28 cellular contexts compared by ENCODE assay signal in the genomic region with DNA sequence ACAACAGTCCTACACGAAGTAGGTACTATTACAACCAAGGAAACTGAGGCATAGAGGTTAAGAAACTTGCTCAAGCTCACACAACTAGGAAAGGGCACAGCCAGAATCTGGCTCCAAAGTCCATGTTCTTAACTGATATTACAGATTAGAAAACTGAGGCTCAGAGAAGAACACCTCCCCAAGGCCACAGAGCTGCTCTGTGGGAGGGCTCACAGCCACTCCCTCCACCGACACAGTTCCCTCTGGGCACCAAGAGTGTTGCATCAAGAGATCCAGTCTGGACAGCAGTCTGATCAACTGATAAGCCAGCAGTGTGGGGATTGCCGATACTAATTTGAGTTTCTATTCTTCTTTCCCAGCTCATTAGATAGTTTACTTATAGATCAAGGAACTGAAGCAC. TPM values are rescaled to one million over a fixed set of nuclear protein-coding genes. Genes with fewer than 3 reads are reported as not detected.
"Had no signal": no experiment of that assay in that cellular context is flagged by ENCODE, and none has a peak within 500 bp of the region (broad histone marks: within the 10 kb centered on the region; RNA-seq: fewer than 3 reads in every experiment).

No MANE protein-coding gene starts in this region.

- DNase-seq: cortex of kidney; effector memory CD8-positive, alpha-beta T cell; foreskin fibroblast; gastrocnemius medialis; kidney; left cardiac atrium; left lung; mesendoderm; natural killer cell; occipital lobe; ovary; posterior cingulate gyrus; psoas muscle; right cardiac atrium; sigmoid colon; spleen; stimulated activated CD4-positive, alpha-beta T cell treated with anti-CD3 and anti-CD28 coated beads, Interleukin-15, amount 100 ng/mL, for 24 hours; stimulated activated CD4-positive, alpha-beta T cell treated with anti-CD3 and anti-CD28 coated beads, Interleukin-2, amount 100 ng/mL, for 48 hours; stimulated activated naive B cell treated with anti-CD40 and anti-IgM and Interleukin-4, amounts not matched to agents 10 μg/mL and 1 μg/mL and 100 μg/mL, for 72 hours; upper lobe of left lung had no signal

- H3K27me3 ChIP-seq: gastrocnemius medialis, left lung, ovary, sigmoid colon, spleen, tibial nerve, upper lobe of left lung had no signal

- H3K27ac Mint-ChIP-seq: effector memory CD8-positive, alpha-beta T cell; natural killer cell; stimulated activated naive B cell treated with anti-CD40 and anti-IgM and Interleukin-4, amounts not matched to agents 10 μg/mL and 1 μg/mL and 100 μg/mL, for 72 hours; stimulated activated naive CD8-positive, alpha-beta T cell treated with anti-CD3 and anti-CD28 coated beads, Interleukin-15, Interleukin-2, amounts not matched to agents 100 ng/mL and 50 ng/mL, for 24 hours had no signal

- H3K4me1 Mint-ChIP-seq: natural killer cell; stimulated activated naive B cell treated with anti-CD40 and anti-IgM and Interleukin-4, amounts not matched to agents 10 μg/mL and 1 μg/mL and 100 μg/mL, for 72 hours had no signal

- H3K36me3 ChIP-seq: gastrocnemius medialis, left lung, ovary, sigmoid colon, spleen, thoracic aorta, tibial nerve, upper lobe of left lung had no signal

- H3K4me1 ChIP-seq: gastrocnemius medialis, left lung, psoas muscle, sigmoid colon, spleen, tibial nerve, upper lobe of left lung had no signal

- H3K27ac ChIP-seq: gastrocnemius medialis, left lung, ovary, psoas muscle, sigmoid colon, spleen, thoracic aorta, tibial nerve, upper lobe of left lung had no signal

- H3K4me3 Mint-ChIP-seq: effector memory CD8-positive, alpha-beta T cell; natural killer cell; stimulated activated naive B cell treated with anti-CD40 and anti-IgM and Interleukin-4, amounts not matched to agents 10 μg/mL and 1 μg/mL and 100 μg/mL, for 72 hours; stimulated activated naive CD8-positive, alpha-beta T cell treated with anti-CD3 and anti-CD28 coated beads, Interleukin-15, Interleukin-2, amounts not matched to agents 100 ng/mL and 50 ng/mL, for 24 hours had no signal

- H3K4me3 ChIP-seq: gastrocnemius medialis, left lung, ovary, psoas muscle, sigmoid colon, spleen, thoracic aorta, tibial nerve, upper lobe of left lung had no signal

- H3K9me3 Mint-ChIP-seq: effector memory CD8-positive, alpha-beta T cell; natural killer cell; stimulated activated naive B cell treated with anti-CD40 and anti-IgM and Interleukin-4, amounts not matched to agents 10 μg/mL and 1 μg/mL and 100 μg/mL, for 72 hours; stimulated activated naive CD8-positive, alpha-beta T cell treated with anti-CD3 and anti-CD28 coated beads, Interleukin-15, Interleukin-2, amounts not matched to agents 100 ng/mL and 50 ng/mL, for 24 hours had no signal

- ATAC-seq: effector memory CD8-positive, alpha-beta T cell; gastrocnemius medialis; left cardiac atrium; left lung; natural killer cell; psoas muscle; right cardiac atrium; stimulated activated naive B cell treated with anti-CD40 and anti-IgM and Interleukin-4, amounts not matched to agents 10 μg/mL and 1 μg/mL and 100 μg/mL, for 72 hours had no signal

- H3K9me3 ChIP-seq: gastrocnemius medialis, left lung, ovary, psoas muscle, sigmoid colon, spleen, thoracic aorta, tibial nerve, upper lobe of left lung had no signal

- H3K36me3 Mint-ChIP-seq: natural killer cell; stimulated activated naive B cell treated with anti-CD40 and anti-IgM and Interleukin-4, amounts not matched to agents 10 μg/mL and 1 μg/mL and 100 μg/mL, for 72 hours had no signal

RNA-seq across cellular contexts. Expression of a gene that starts 29.5 kb away (rescaled TPM):
- total RNA-seq: dermis microvascular lymphatic vessel endothelial cell, gastrocnemius medialis, glomerular endothelial cell, left cardiac atrium, left lung, lung microvascular endothelial cell, natural killer cell, occipital lobe, psoas muscle, skeletal muscle tissue, spleen, thoracic aorta, tibial nerve had no signal
- polyA plus RNA-seq: neural cell, right cardiac atrium had no signal
